In genomic region chr14:21734457-21735074, GRCh38 we compare ENCODE assay signal across 8 cellular contexts.
DNase-seq lines count a peak whose midpoint lies in the region; ATAC-seq, FAIRE-seq and TF ChIP-seq lines count a peak whose summit lies in the region.

No MANE protein-coding gene starts in this region.

- SMC1A ChIA-PET in GM12878 (lab: Charles Lee; ENCODE audit: uncharacterized antibody, unreplicated experiment) = no interaction called here

- DNase-seq in NCI-H2029 (lab: John Stamatoyannopoulos, UW) = peak; percentile 18
- no peak for DNase-seq in NCI-H2029 treated with DMSO at 0.1 percent for 48 hours (lab: John Stamatoyannopoulos, UW)
- DNase-seq in PC-3 = peak; percentile 81
- peak; percentile 12 for DNase-seq in GM12878 (ENCODE audit: low read depth, low spot score)
- peak; percentile 45 for DNase-seq in mesendoderm
- DNase-seq in foreskin melanocyte = no peak

- TF ChIP-seq POLR2A in GM12878 (IDR thresholded peaks at IDR 0.05; ENCODE audit: low read depth, low read length) = no peak

- intact Hi-C loops in PC-3 (cut with micrococcal nuclease) (no loop called here), GM12878 (cut with micrococcal nuclease; ENCODE audit: unreplicated experiment) (no loop called here)

- H3K4me3 ChIP-seq in HEK293 (ENCODE audit: low read depth, low read length) (no peak overlapping the region), PC-3 (ENCODE audit: low read length) (no peak overlapping the region), GM12878 (no peak overlapping the region), mesendoderm (ENCODE audit: low read length) (no peak overlapping the region)

- TF ChIP-seq EP300 in GM12878 (IDR thresholded peaks at IDR 0.05; ENCODE audit: borderline replicate concordance in 1 of 2, control insufficient read depth in 1 of 2, low read depth in 2 of 2, low read length in 2 of 2) = no peak

- H3K36me3 ChIP-seq in HEK293 (ENCODE audit: control insufficient read depth in 2 of 2, insufficient read depth in 1 of 2, low read length in 2 of 2) (no peaks in the 10 kb centered on the region), PC-3 (ENCODE audit: low read depth, low read length) (no peaks in the 10 kb centered on the region), GM12878 (ENCODE audit: control insufficient read depth in 2 of 2, insufficient read depth in 2 of 2, low read length in 1 of 2) (no peaks in the 10 kb centered on the region), mesendoderm (ENCODE audit: control insufficient read depth, insufficient read depth, low read length) (no peaks in the 10 kb centered on the region)

- H3K79me2 ChIP-seq in PC-3 (ENCODE audit: low read length) = no peaks in the 10 kb centered on the region
- H3K79me2 ChIP-seq in GM12878 (ENCODE audit: control insufficient read depth, insufficient read depth, low read length) = no peaks in the 10 kb centered on the region
- no peaks in the 10 kb centered on the region for H3K79me2 ChIP-seq in mesendoderm (ENCODE audit: control insufficient read depth, insufficient read depth, low read length)

- H3K18ac ChIP-seq in mesendoderm (ENCODE audit: low read length) = no peak overlapping the region

- ATAC-seq in PC-3 (no peak; the same call in 1 of the 2 replicates), GM12878 (peak; percentile 64), GM19463 (IDR thresholded peaks at IDR 0.05; ENCODE audit: unreplicated experiment) (no peak)

- in situ Hi-C loops in GM12878 (cut with MboI) = no loop called here

- no peak overlapping the region for H2BK5ac ChIP-seq in mesendoderm (ENCODE audit: low read length)

- H4K20me1 ChIP-seq in PC-3 (ENCODE audit: low read length) = no peaks in the 10 kb centered on the region
- H4K20me1 ChIP-seq in GM12878 (ENCODE audit: control insufficient read depth, insufficient read depth) = no peaks in the 10 kb centered on the region

- H3K4me1 ChIP-seq in HEK293 (ENCODE audit: control insufficient read depth, insufficient read depth, low read length) = no peaks in the 10 kb centered on the region
- H3K4me1 ChIP-seq in PC-3 (ENCODE audit: insufficient read depth, low read length) = no peaks in the 10 kb centered on the region
- no peaks in the 10 kb centered on the region for H3K4me1 ChIP-seq in GM12878 (ENCODE audit: control insufficient read depth, insufficient read depth, low read length)
- no peaks in the 10 kb centered on the region for H3K4me1 ChIP-seq in mesendoderm (ENCODE audit: control insufficient read depth, low read depth, low read length)

- RAD21 ChIA-PET in GM12878 (lab: Charles Lee; ENCODE audit: unreplicated experiment) = no interaction called here

- no peak overlapping the region for H2AK5ac ChIP-seq in mesendoderm (ENCODE audit: low read length)

- BruUV-seq in PC-3 (replicated peaks; lab: Mats Ljungman, UMichigan) (no TSS peak), GM12878 (replicated peaks; lab: Mats Ljungman, UMichigan) (no TSS peak)

- H3K27ac ChIP-seq in HEK293 (ENCODE audit: extremely low read depth, low read depth, low read length) (no peak overlapping the region), PC-3 (ENCODE audit: low read length) (no peak overlapping the region), GM12878 (ENCODE audit: control insufficient read depth, insufficient read depth) (no peak overlapping the region), mesendoderm (ENCODE audit: low read depth, low read length) (no peak overlapping the region)

- no peaks in the 10 kb centered on the region for H3K9me2 ChIP-seq in PC-3 (replicated peaks; ENCODE audit: low read length)

- H4K8ac ChIP-seq in mesendoderm (ENCODE audit: low read depth, low read length) = no peak overlapping the region

- H2BK15ac ChIP-seq in mesendoderm (replicated peaks; ENCODE audit: low read depth) = no peak overlapping the region

- CTCF ChIA-PET in HEK293 (lab: Yijun Ruan, JAX) = interaction anchor here (0.5 to 7.3 kb wide), 38 partner anchors 9 to 1871 kb away, joined by 3 to 76 read pairs (median 4); partner anchors contain the start of gene OR4E1
- CTCF ChIA-PET in PC-3 (lab: Charles Lee) = no interaction called here
- CTCF ChIA-PET in GM12878 (lab: Yijun Ruan, JAX) = interaction anchor here (0.7 to 1.9 kb wide), 10 partner anchors 9 to 124 kb away, joined by 3 to 11 read pairs (median 4); no protein-coding TSS in a partner anchor

- TF ChIP-seq CTCF in HEK293 (tag by site-specific recombination; IDR thresholded peaks at IDR 0.05) (no peak), PC-3 (conservative IDR thresholded peaks at IDR 0.05; ENCODE audit: low read depth, low read length) (peak; percentile 85), GM12878 (IDR thresholded peaks at IDR 0.05 in 2 of 3, conservative IDR thresholded peaks at IDR 0.05 in 1 of 3; ENCODE audit: control insufficient read depth in 2 of 3, extremely low read depth in 1 of 3, insufficient read depth in 1 of 3, low read depth in 3 of 3, low read length in 3 of 3) (peak; percentile 54 to 65 (median 58))

- H3K9me3 ChIP-seq in HEK293 (ENCODE audit: control insufficient read depth, insufficient read depth, low read depth, low read length) = no peaks in the 10 kb centered on the region
- H3K9me3 ChIP-seq in PC-3 (ENCODE audit: low read length) = no peaks in the 10 kb centered on the region
- no peaks in the 10 kb centered on the region for H3K9me3 ChIP-seq in GM12878 (replicated peaks; ENCODE audit: control insufficient read depth, insufficient read depth, low read length)

- no peak overlapping the region for H3K9ac ChIP-seq in PC-3 (ENCODE audit: low read length)
- no peak overlapping the region for H3K9ac ChIP-seq in GM12878 (ENCODE audit: control insufficient read depth, insufficient read depth, low read length)
- H3K9ac ChIP-seq in mesendoderm (ENCODE audit: low read length) = no peak overlapping the region

- peak; percentile 83 for FAIRE-seq in GM12878 (lab: Jason Lieb, UNC)

- H3K27me3 ChIP-seq in PC-3 (ENCODE audit: low read length) (peaks cover 60% of the 10 kb centered on the region), GM12878 (replicated peaks in 1 of 2; ENCODE audit: control insufficient read depth in 2 of 2, insufficient read depth in 2 of 2, low read length in 1 of 2) (no peaks in the 10 kb centered on the region), mesendoderm (ENCODE audit: insufficient read depth, low read length, poor library complexity) (no peaks in the 10 kb centered on the region)

- no peaks in the 10 kb centered on the region for H3K79me1 ChIP-seq in mesendoderm (ENCODE audit: low read length)

- TF ChIP-seq RAD21 in GM12878 (IDR thresholded peaks at IDR 0.05; ENCODE audit: insufficient read depth, low read depth, low read length) = 0 out of 2 replicates have a peak, but pooled peaks have one; percentile 7

- no peak overlapping the region for H3K56ac ChIP-seq in mesendoderm (ENCODE audit: low read length)

- no peak overlapping the region for H3K4ac ChIP-seq in mesendoderm (ENCODE audit: low read depth, low read length)

- no peak overlapping the region for H4K5ac ChIP-seq in mesendoderm (ENCODE audit: low read length)

- H3K23ac ChIP-seq in mesendoderm (ENCODE audit: low read length) = no peak overlapping the region

- no peaks in the 10 kb centered on the region for H3F3A ChIP-seq in PC-3 (ENCODE audit: low read length, unreplicated experiment)

- 7% methylated on average over 7 of the region's 7 CpGs for WGBS in GM12878 (ENCODE audit: insufficient coverage, insufficient replicate concordance, low lambda C conversion rate, missing lambda C conversion rate)
- no CpG with 5 or more reads among the region's 7 CpGs for WGBS in mesendoderm (ENCODE audit: extremely low coverage, insufficient coverage, low lambda C conversion rate)

- peak overlapping the region; percentile 3; the same call in 1 of the 2 replicates for H3K4me2 ChIP-seq in PC-3 (ENCODE audit: low read length)
- H3K4me2 ChIP-seq in GM12878 (ENCODE audit: control insufficient read depth, insufficient read depth) = no peak overlapping the region
- H3K4me2 ChIP-seq in mesendoderm (ENCODE audit: low read length) = no peak overlapping the region

- no peak overlapping the region for H2BK120ac ChIP-seq in mesendoderm (ENCODE audit: low read depth, low read length)

- POLR2A ChIA-PET in HEK293 (lab: Yijun Ruan, JAX) = no interaction called here
- POLR2A ChIA-PET in PC-3 (lab: Charles Lee; ENCODE audit: unreplicated experiment) = no interaction called here
- POLR2A ChIA-PET in GM12878 (lab: Charles Lee) = no interaction called here

- 0 out of 2 replicates have a peak overlapping the region, but pooled peaks have one; percentile 41 for H2AFZ ChIP-seq in PC-3 (ENCODE audit: low read length)
- no peak overlapping the region for H2AFZ ChIP-seq in GM12878 (ENCODE audit: control insufficient read depth, low read depth, low read length)

TF ChIP-seq in HEK293, 187 proteins besides CTCF, POLR2A, EP300 and RAD21 (continues in another document):
- no peak for TF ChIP-seq PRDM1 (tag by site-specific recombination; IDR thresholded peaks at IDR 0.05)
- no peak for TF ChIP-seq ZBTB21 (tag by site-specific recombination; IDR thresholded peaks at IDR 0.05)
- no peak for TF ChIP-seq ZBTB7A (tag by site-specific recombination; IDR thresholded peaks at IDR 0.05; ENCODE audit: low read depth)
- TF ChIP-seq ZNF2 (tag by site-specific recombination; IDR thresholded peaks at IDR 0.05) = peak; percentile 40; the same call in 1 of the 2 replicates
- no peak for TF ChIP-seq ZNF48 (tag by site-specific recombination; IDR thresholded peaks at IDR 0.05)
- TF ChIP-seq ZNF175 (tag by site-specific recombination; IDR thresholded peaks at IDR 0.05) = no peak
- no peak for TF ChIP-seq ZNF521 (tag by site-specific recombination; IDR thresholded peaks at IDR 0.05)
- TF ChIP-seq ZNF211 (tag by site-specific recombination; IDR thresholded peaks at IDR 0.05; ENCODE audit: low read depth) = no peak
- no peak for TF ChIP-seq GLIS1 (tag by site-specific recombination; IDR thresholded peaks at IDR 0.05)
- TF ChIP-seq ZNF654 (tag by site-specific recombination; IDR thresholded peaks at IDR 0.05; ENCODE audit: low read depth) = peak; percentile 44

TF ChIP-seq in GM12878, 131 proteins besides CTCF, POLR2A, EP300 and RAD21 (continues in another document):
- no peak for TF ChIP-seq ZBTB33 (IDR thresholded peaks at IDR 0.05)

Comparison
In these comparisons a context has a peak if more than half of its experiments do, and no peak if none do; other contexts are left out.
1. DNase-seq: peak in NCI-H2029 (single experiment), PC-3 (single experiment), GM12878 (single experiment) and mesendoderm (single experiment); none in NCI-H2029 treated with DMSO at 0.1 percent for 48 hours (single experiment) and foreskin melanocyte (single experiment).